1 cellular context compared by ENCODE assay signal in the genomic region with DNA sequence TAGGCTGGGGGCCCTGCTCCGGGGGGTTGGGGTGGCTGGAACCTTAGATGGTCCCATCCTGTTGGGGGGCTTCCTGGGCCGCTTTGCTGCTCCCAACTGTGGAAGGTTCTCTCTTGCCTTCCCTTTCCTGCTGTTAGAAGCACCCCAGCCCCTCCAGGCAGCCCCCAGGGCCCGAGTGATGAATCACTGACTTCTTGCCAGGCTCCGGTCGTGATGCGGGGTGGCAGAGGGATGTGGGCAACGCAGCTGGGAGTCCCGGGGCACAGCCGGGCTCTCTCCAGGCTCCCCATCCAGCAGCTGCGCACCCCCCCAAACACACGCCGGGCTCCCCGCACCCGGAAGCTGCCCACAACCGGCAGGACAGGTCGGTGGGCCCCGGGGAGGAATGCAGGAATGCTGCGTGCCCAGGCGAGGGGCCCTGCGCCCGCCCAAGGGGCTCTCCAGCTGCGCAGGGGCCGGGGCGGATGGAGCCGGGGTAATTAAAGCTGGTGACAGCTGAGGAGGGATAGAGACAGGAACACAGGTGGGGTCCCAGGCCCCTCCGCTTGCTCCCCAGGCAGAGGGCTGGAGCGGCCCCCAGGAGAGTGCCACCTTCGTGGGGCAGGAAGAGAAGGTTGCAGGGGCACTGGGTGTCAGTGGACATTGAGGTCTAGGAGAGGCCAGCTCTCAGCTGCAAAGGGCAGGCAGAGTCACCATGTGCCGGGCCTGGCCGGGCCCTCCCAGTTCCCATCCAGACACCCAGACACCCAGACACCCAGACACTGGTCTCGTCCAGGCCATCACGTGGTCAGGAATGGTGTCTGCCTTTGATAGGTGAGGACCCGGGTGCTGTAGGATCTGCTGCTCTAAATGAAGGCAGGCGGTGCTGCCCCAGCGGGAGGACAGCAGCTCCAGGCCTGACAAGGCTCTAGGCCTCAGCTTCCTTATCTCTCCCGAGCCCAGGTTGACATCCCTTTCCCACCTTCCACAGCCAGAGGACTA.
TF ChIP-seq lines count a peak whose summit lies in the region.

No MANE protein-coding gene starts in this region.

TF ChIP-seq in A549, 52 proteins besides CTCF, POLR2A, EP300 and RAD21 (continued from another document):
- TF ChIP-seq REST (IDR thresholded peaks at IDR 0.05) = no peak
- no peak for TF ChIP-seq ZSCAN20 (CRISPR knock-in tag; IDR thresholded peaks at IDR 0.05)
